Comparison of ENCODE assay signal across 8 cellular contexts in the genomic region with DNA sequence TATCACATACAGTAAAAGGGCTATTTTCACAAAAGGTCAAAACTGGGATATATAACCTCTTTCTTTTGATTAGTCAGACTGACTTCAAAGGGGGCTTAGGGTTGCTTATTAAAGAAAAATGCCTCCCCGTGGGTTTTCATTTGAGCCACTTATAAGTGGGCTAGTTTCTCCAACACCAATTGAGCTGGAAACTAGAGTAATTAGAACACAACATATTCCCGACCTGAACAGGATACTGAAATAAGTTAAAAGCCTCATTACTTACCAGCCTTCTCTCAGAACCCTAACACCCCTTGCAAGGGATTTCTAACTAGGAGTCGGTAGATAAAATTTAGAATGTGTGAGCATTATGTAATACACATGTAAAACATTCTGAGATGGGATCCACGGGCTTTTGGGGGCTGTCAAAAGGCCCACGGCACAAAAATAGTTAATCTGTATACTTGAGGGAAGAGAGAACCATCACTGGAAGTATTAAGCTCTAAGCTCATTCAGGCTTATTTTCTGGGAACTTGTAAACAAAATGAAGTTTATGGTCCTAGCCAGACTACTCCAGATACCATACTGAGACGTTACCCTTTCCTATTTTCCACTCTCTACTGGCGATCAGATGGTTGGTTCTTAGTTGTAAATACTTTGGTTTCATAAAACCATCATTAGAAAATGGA. TPM values are rescaled to one million over a fixed set of nuclear protein-coding genes. Genes with fewer than 3 reads are reported as not detected.
DNase-seq lines count a peak whose midpoint lies in the region; ATAC-seq and TF ChIP-seq lines count a peak whose summit lies in the region.

No MANE protein-coding gene starts in this region.

- H3K36me3 Mint-ChIP-seq in naive B cell, result no peaks in the 10 kb centered on the region

- H3K4me1 ChIP-seq in HUES6 (ENCODE audit: control insufficient read depth, insufficient read depth, low read length) (peaks cover 43% of the 10 kb centered on the region), breast epithelium (peaks cover 0 to 18% of the 10 kb centered on the region in 2 donors)

- CTCF ChIA-PET in AG04449 (lab: Yijun Ruan, JAX), result interaction anchor here (1.0 to 6.5 kb wide), 6 partner anchors 19 to 62 kb away, joined by 3 to 57 read pairs (median 4); no protein-coding TSS in a partner anchor

- H3K4me3 Mint-ChIP-seq in naive B cell, result peak overlapping the region; percentile 95 to 100 (median 99)

- H3K36me3 ChIP-seq in HUES6 (ENCODE audit: control insufficient read depth, insufficient read depth, low read length), result no peaks in the 10 kb centered on the region
- H3K36me3 ChIP-seq in breast epithelium, result no peaks in the 10 kb centered on the region

- peaks cover 25 to 78% (median 35%) of the 10 kb centered on the region in 3 donors for H3K4me1 Mint-ChIP-seq in naive B cell

- DNase-seq in AG04449 (ENCODE audit: low read depth, low spot score) (no peak), breast epithelium (ENCODE audit: low spot score in 2 of 2) (no peak), naive B cell (no peak), 8988T (no peak), mesenteric fat pad (ENCODE audit: low spot score) (no peak), dermis blood vessel endothelial cell (no peak), hepatic stellate cell (ENCODE audit: low spot score) (no peak)

- H3K9ac ChIP-seq in HUES6 (ENCODE audit: low read length), result peak overlapping the region; percentile 98

- H3K27me3 ChIP-seq in HUES6 (ENCODE audit: control insufficient read depth, insufficient read depth, low read length) (no peaks in the 10 kb centered on the region), breast epithelium (no peaks in the 10 kb centered on the region)

- intact Hi-C loops in breast epithelium (cut with DNase I; ENCODE audit: low total_unique reads), result no loop called here

- peak overlapping the region; percentile 97; the same call in 1 of the 2 replicates for H3K27ac ChIP-seq in HUES6 (ENCODE audit: low read depth, low read length)
- H3K27ac ChIP-seq in breast epithelium, result peak overlapping the region; percentile 99 to 100

- POLR2A ChIA-PET in AG04449 (lab: Yijun Ruan, JAX), result interaction anchor here (1.3 to 4.9 kb wide), 3 partner anchors 11 to 30 kb away, joined by 4 to 56 read pairs (median 6); a partner anchor contains a TSS

- peak overlapping the region; percentile 99 to 100 (median 100) for H3K27ac Mint-ChIP-seq in naive B cell

- H3K4me3 ChIP-seq in AG04449 (ENCODE audit: low read depth, low read length) (peak overlapping the region; percentile 67; the same call in 1 of the 2 replicates), HUES6 (ENCODE audit: low read depth, low read length) (peak overlapping the region; percentile 83), breast epithelium (peak overlapping the region; percentile 55 to 83 (median 70))

- no peak for ATAC-seq in naive B cell (ENCODE audit: low read depth in 2 of 2)

- H3K9me3 Mint-ChIP-seq in naive B cell, result no peaks in the 10 kb centered on the region

- no peak for TF ChIP-seq POLR2A in breast epithelium (IDR thresholded peaks at IDR 0.05)

- H3K9me3 ChIP-seq in HUES6 (ENCODE audit: control insufficient read depth, insufficient read depth, low read depth, low read length), result no peaks in the 10 kb centered on the region
- no peaks in the 10 kb centered on the region for H3K9me3 ChIP-seq in breast epithelium

- TF ChIP-seq CTCF in AG04449 (IDR thresholded peaks at IDR 0.05; ENCODE audit: insufficient read depth, low read length, missing control alignments) (no peak), breast epithelium (IDR thresholded peaks at IDR 0.05) (no peak)

- H3K27me3 Mint-ChIP-seq in naive B cell, result no peaks in the 10 kb centered on the region

RNA-seq across cellular contexts. Expression of a gene that starts 29.3 kb away (rescaled TPM):
- total RNA-seq in breast epithelium, result 100 to 1,000 TPM in 2 of 3 donors, 10 to 100 TPM in 1; 88.2 to 184 (median 168) TPM
- polyA plus RNA-seq in naive B cell (ENCODE audit: low read depth in 6 of 6), result 100 to 1,000 TPM; 165 to 343 (median 213) TPM
- total RNA-seq in mesenteric fat pad, result 72.4 TPM
- 155 and 160 TPM in 2 replicates for total RNA-seq in dermis blood vessel endothelial cell
